20 cellular contexts compared by ENCODE assay signal in genomic region chr14:71247106-71247505, GRCh38.
A peak's percentile ranks its signal among the peaks of the same experiment; 100 is the strongest.
DNase-seq lines count a peak whose midpoint lies in the region; ATAC-seq and TF ChIP-seq lines count a peak whose summit lies in the region.
"Had no signal": no experiment of that assay in that cellular context is flagged by ENCODE, and none has a peak within 500 bp of the region (broad histone marks: within the 10 kb centered on the region; RNA-seq: fewer than 3 reads in every experiment).

No MANE protein-coding gene starts in this region.

- H3K9me3 Mint-ChIP-seq in activated CD4-positive, alpha-beta T cell treated with anti-CD3 and anti-CD28 coated beads, Interleukin-2, amount 10 ng/mL, durations not matched to agents 7 days and 5 days = peaks cover 33% of the 10 kb centered on the region
- H3K9me3 Mint-ChIP-seq in activated T-helper 2 cell treated with anti-CD3 and anti-CD28 coated beads, Interferon-gamma antibody, Interleukin-2, Interleukin-4, amounts not matched to agents 10 μg/mL and 5 μg/mL and 100 μg/mL, durations not matched to agents 14 hours and 24 hours and 36 hours = peaks cover 34% of the 10 kb centered on the region
- H3K9me3 Mint-ChIP-seq in naive thymus-derived CD8-positive, alpha-beta T cell = peaks cover 0 to 30% (median 15%) of the 10 kb centered on the region in 9 donors

- intact Hi-C loops in activated T-helper 2 cell treated with anti-CD3 and anti-CD28 coated beads, Interferon-gamma antibody, Interleukin-2, Interleukin-4, amounts not matched to agents 10 μg/mL and 5 μg/mL and 100 μg/mL, durations not matched to agents 14 hours and 24 hours and 36 hours (cut with micrococcal nuclease) = no loop called here
- intact Hi-C loops in A673 (cut with micrococcal nuclease; ENCODE audit: unreplicated experiment) = no loop called here

- no peak for ATAC-seq in naive thymus-derived CD8-positive, alpha-beta T cell
- ATAC-seq: gastroesophageal sphincter, GM23338, left ventricle myocardium superior, upper lobe of right lung had no signal

- CTCF ChIA-PET in activated CD4-positive, alpha-beta T cell treated with anti-CD3 and anti-CD28 coated beads, Interleukin-2, amount 10 ng/mL, durations not matched to agents 7 days and 5 days (lab: Charles Lee) = interaction anchor here (1.0 to 1.3 kb wide), 4 partner anchors 9 to 74 kb away, joined by 3 to 4 read pairs (median 3); no protein-coding TSS in a partner anchor
- CTCF ChIA-PET in A673 (lab: Charles Lee) = no interaction called here

- no TSS peak for BruUV-seq in A673 (replicated peaks; lab: Mats Ljungman, UMichigan)

- peak overlapping the region; percentile 95 for H3K27ac Mint-ChIP-seq in activated CD4-positive, alpha-beta T cell treated with anti-CD3 and anti-CD28 coated beads, Interleukin-2, amount 10 ng/mL, durations not matched to agents 7 days and 5 days
- peak overlapping the region; percentile 66 for H3K27ac Mint-ChIP-seq in activated T-helper 2 cell treated with anti-CD3 and anti-CD28 coated beads, Interferon-gamma antibody, Interleukin-2, Interleukin-4, amounts not matched to agents 10 μg/mL and 5 μg/mL and 100 μg/mL, durations not matched to agents 14 hours and 24 hours and 36 hours
- H3K27ac Mint-ChIP-seq in naive thymus-derived CD8-positive, alpha-beta T cell = peak overlapping the region in 9 of 10 donors; percentile 22 to 87 (median 78)
- H3K27ac Mint-ChIP-seq: GM23338 had no signal

- H3K4me1 Mint-ChIP-seq in activated CD4-positive, alpha-beta T cell treated with anti-CD3 and anti-CD28 coated beads, Interleukin-2, amount 10 ng/mL, durations not matched to agents 7 days and 5 days = peaks cover 51% of the 10 kb centered on the region
- peaks cover 51% of the 10 kb centered on the region for H3K4me1 Mint-ChIP-seq in activated T-helper 2 cell treated with anti-CD3 and anti-CD28 coated beads, Interferon-gamma antibody, Interleukin-2, Interleukin-4, amounts not matched to agents 10 μg/mL and 5 μg/mL and 100 μg/mL, durations not matched to agents 14 hours and 24 hours and 36 hours (ENCODE audit: low read depth)
- H3K4me1 Mint-ChIP-seq in naive thymus-derived CD8-positive, alpha-beta T cell = peaks cover 23 to 60% (median 44%) of the 10 kb centered on the region in 4 donors

- no peak for DNase-seq in activated CD4-positive, alpha-beta T cell treated with anti-CD3 and anti-CD28 coated beads, Interleukin-2, amount 10 ng/mL, durations not matched to agents 7 days and 5 days
- no peak for DNase-seq in activated CD4-positive, alpha-beta T cell treated with anti-CD3 and anti-CD28 coated beads, Interleukin-2, amount 50 U/mL, for 4 hours
- DNase-seq in HPDE6-E6E7 (ENCODE audit: extremely low spot score) = peak; percentile 60
- DNase-seq in activated T-helper 2 cell treated with anti-CD3 and anti-CD28 coated beads, Interferon-gamma antibody, Interleukin-2, Interleukin-4, amounts not matched to agents 10 μg/mL and 5 μg/mL and 100 μg/mL, durations not matched to agents 14 hours and 24 hours and 36 hours (ENCODE audit: low spot score) = no peak
- DNase-seq in naive thymus-derived CD8-positive, alpha-beta T cell = no peak
- DNase-seq in hippocampal formation (lab: John Stamatoyannopoulos, UW) = no peak
- no peak for DNase-seq in A673 (ENCODE audit: low spot score)
- DNase-seq in DMS 273 (lab: John Stamatoyannopoulos, UW; ENCODE audit: unreplicated experiment) = no peak
- DNase-seq: activated CD4-positive, alpha-beta T cell treated with anti-CD3 and anti-CD28 coated beads, Interleukin-2, amount 50 U/mL, for 48 hours; aorta; DMS79 treated with DMSO at 0.1 percent for 48 hours; left ventricle myocardium superior; NCI-H774; occipital lobe; PC-3; sigmoid colon; stimulated activated CD4-positive, alpha-beta T cell treated with anti-CD3 and anti-CD28 coated beads, Interleukin-1b, Interleukin-23, amount 100 ng/mL, for 48 hours; upper lobe of right lung had no signal

- POLR2A ChIA-PET in activated CD4-positive, alpha-beta T cell treated with anti-CD3 and anti-CD28 coated beads, Interleukin-2, amount 10 ng/mL, durations not matched to agents 7 days and 5 days (lab: Charles Lee) = no interaction called here
- POLR2A ChIA-PET in naive thymus-derived CD8-positive, alpha-beta T cell (lab: Charles Lee) = no interaction called here
- POLR2A ChIA-PET in A673 (lab: Charles Lee; ENCODE audit: low non-redundant PET) = no interaction called here

- no peaks in the 10 kb centered on the region for H3K27me3 ChIP-seq in A673 (replicated peaks; ENCODE audit: insufficient read depth, low read depth, low read length, poor library complexity)
- H3K27me3 ChIP-seq: gastroesophageal sphincter, sigmoid colon, upper lobe of right lung had no signal

- no peaks in the 10 kb centered on the region for H3K9me3 ChIP-seq in A673 (ENCODE audit: low read depth, low read length, poor library complexity, severe bottlenecking)
- H3K9me3 ChIP-seq: gastroesophageal sphincter, sigmoid colon, upper lobe of right lung had no signal

- no peak for TF ChIP-seq CTCF in A673 (conservative IDR thresholded peaks at IDR 0.05; ENCODE audit: low read depth, low read length)

- H3K27me3 Mint-ChIP-seq in activated CD4-positive, alpha-beta T cell treated with anti-CD3 and anti-CD28 coated beads, Interleukin-2, amount 10 ng/mL, durations not matched to agents 7 days and 5 days = no peaks in the 10 kb centered on the region
- no peaks in the 10 kb centered on the region for H3K27me3 Mint-ChIP-seq in activated T-helper 2 cell treated with anti-CD3 and anti-CD28 coated beads, Interferon-gamma antibody, Interleukin-2, Interleukin-4, amounts not matched to agents 10 μg/mL and 5 μg/mL and 100 μg/mL, durations not matched to agents 14 hours and 24 hours and 36 hours (ENCODE audit: low read depth)
- H3K27me3 Mint-ChIP-seq in naive thymus-derived CD8-positive, alpha-beta T cell = no peaks in the 10 kb centered on the region

- no peak overlapping the region for H3K27ac ChIP-seq in A673 (ENCODE audit: low read depth, low read length, poor library complexity, severe bottlenecking)
- H3K27ac ChIP-seq: gastroesophageal sphincter, sigmoid colon, upper lobe of right lung had no signal

- H3K4me3 Mint-ChIP-seq in activated CD4-positive, alpha-beta T cell treated with anti-CD3 and anti-CD28 coated beads, Interleukin-2, amount 10 ng/mL, durations not matched to agents 7 days and 5 days = no peak overlapping the region
- no peak overlapping the region for H3K4me3 Mint-ChIP-seq in activated T-helper 2 cell treated with anti-CD3 and anti-CD28 coated beads, Interferon-gamma antibody, Interleukin-2, Interleukin-4, amounts not matched to agents 10 μg/mL and 5 μg/mL and 100 μg/mL, durations not matched to agents 14 hours and 24 hours and 36 hours (ENCODE audit: low read depth)
- peak overlapping the region in 8 of 10 donors; percentile 26 to 70 (median 36) for H3K4me3 Mint-ChIP-seq in naive thymus-derived CD8-positive, alpha-beta T cell
- H3K4me3 Mint-ChIP-seq: GM23338 had no signal

- peaks cover 4% of the 10 kb centered on the region for H3K4me1 ChIP-seq in A673 (ENCODE audit: insufficient read depth, low read length, poor library complexity, severe bottlenecking)
- H3K4me1 ChIP-seq: upper lobe of right lung had no signal

- H3K36me3 Mint-ChIP-seq in activated CD4-positive, alpha-beta T cell treated with anti-CD3 and anti-CD28 coated beads, Interleukin-2, amount 10 ng/mL, durations not matched to agents 7 days and 5 days (ENCODE audit: low read depth) = peaks cover 34% of the 10 kb centered on the region
- H3K36me3 Mint-ChIP-seq in activated T-helper 2 cell treated with anti-CD3 and anti-CD28 coated beads, Interferon-gamma antibody, Interleukin-2, Interleukin-4, amounts not matched to agents 10 μg/mL and 5 μg/mL and 100 μg/mL, durations not matched to agents 14 hours and 24 hours and 36 hours (ENCODE audit: low read depth) = peaks cover 28% of the 10 kb centered on the region
- peaks cover 0 to 15% (median 14%) of the 10 kb centered on the region in 3 donors for H3K36me3 Mint-ChIP-seq in naive thymus-derived CD8-positive, alpha-beta T cell

- no peaks in the 10 kb centered on the region for H3K36me3 ChIP-seq in A673 (ENCODE audit: insufficient read depth, low read length, poor library complexity, severe bottlenecking)
- H3K36me3 ChIP-seq: gastroesophageal sphincter, sigmoid colon, upper lobe of right lung had no signal

- H3K4me3 ChIP-seq in A673 (ENCODE audit: low read depth, low read length, poor library complexity, severe bottlenecking) = no peak overlapping the region
- H3K4me3 ChIP-seq: gastroesophageal sphincter, GM23338, sigmoid colon, upper lobe of right lung had no signal

Comparison
In these comparisons a context has a peak if more than half of its experiments do, and no peak if none do; other contexts are left out.
1. H3K4me3 Mint-ChIP-seq: peak in naive thymus-derived CD8-positive, alpha-beta T cell (8 of 10); none in activated CD4-positive, alpha-beta T cell treated with anti-CD3 and anti-CD28 coated beads, Interleukin-2, amount 10 ng/mL, durations not matched to agents 7 days and 5 days (single experiment) and activated T-helper 2 cell treated with anti-CD3 and anti-CD28 coated beads, Interferon-gamma antibody, Interleukin-2, Interleukin-4, amounts not matched to agents 10 μg/mL and 5 μg/mL and 100 μg/mL, durations not matched to agents 14 hours and 24 hours and 36 hours (single experiment).
2. Peak in every context shown above with its lines, with median percentiles within 50 percentile points of each other: H3K27ac Mint-ChIP-seq.